In genomic region chr19:2887391-2887914, GRCh38 we compare ENCODE assay signal across 8 cellular contexts. TPM values are rescaled to one million over a fixed set of nuclear protein-coding genes. Genes with fewer than 3 reads are reported as not detected.
A peak's percentile ranks its signal among the peaks of the same experiment; 100 is the strongest.
DNase-seq lines count a peak whose midpoint lies in the region; ATAC-seq and TF ChIP-seq lines count a peak whose summit lies in the region.

No MANE protein-coding gene starts in this region.

- H3K36me3 Mint-ChIP-seq in T-helper 17 cell (ENCODE audit: low read depth), result no peaks in the 10 kb centered on the region

- no peak overlapping the region for H3K4me3 Mint-ChIP-seq in T-helper 17 cell

- ATAC-seq in T-helper 17 cell (peak; percentile 65), omental fat pad (ENCODE audit: low FRiP score) (peak; percentile 78), HG02678 (IDR thresholded peaks at IDR 0.05; ENCODE audit: unreplicated experiment) (no peak), HG03432 (IDR thresholded peaks at IDR 0.05; ENCODE audit: unreplicated experiment) (no peak)

- H3K4me3 ChIP-seq in AG09309 (ENCODE audit: control insufficient read depth, low read depth, low read length), result no peak overlapping the region
- H3K4me3 ChIP-seq in GM12864 (ENCODE audit: low read depth, low read length), result no peak overlapping the region

- H3K9me3 ChIP-seq in T-helper 17 cell (ENCODE audit: control insufficient read depth, low read length, poor library complexity, severe bottlenecking), result no peaks in the 10 kb centered on the region

- H3K4me1 Mint-ChIP-seq in T-helper 17 cell, result peaks cover 10% of the 10 kb centered on the region

- no peaks in the 10 kb centered on the region for H3K27me3 Mint-ChIP-seq in T-helper 17 cell

- DNase-seq in AG09309 (ENCODE audit: low read depth) (peak; percentile 37), GM12864 (ENCODE audit: low read depth) (no peak), NCI-H146 (lab: John Stamatoyannopoulos, UW) (peak; percentile 84), T-helper 17 cell (no peak), fibroblast of the conjunctiva (ENCODE audit: low read depth) (peak; percentile 47), omental fat pad (ENCODE audit: low spot score) (no peak)

- no peak overlapping the region for H3K27ac Mint-ChIP-seq in T-helper 17 cell

- TF ChIP-seq CTCF in AG09309 (IDR thresholded peaks at IDR 0.05; ENCODE audit: control insufficient read depth, insufficient read depth, low read depth, low read length, missing control alignments) (peak; percentile 57), GM12864 (IDR thresholded peaks at IDR 0.05; ENCODE audit: low read depth, low read length, missing control alignments) (peak; percentile 56), omental fat pad (IDR thresholded peaks at IDR 0.05) (peak in 1 of 3 donors; percentile 15)

RNA-seq across cellular contexts. Expression of gene ZNF57, which starts 13.3 kb away (rescaled TPM):
- total RNA-seq in T-helper 17 cell (1 to 10 TPM; 2.0 to 2.6 TPM), omental fat pad (1 to 10 TPM; 2.0 to 6.3 (median 4.7) TPM)

RNA-seq across cellular contexts. Expression of gene ZNF556, which starts 20.3 kb away (rescaled TPM):
- total RNA-seq in T-helper 17 cell, result not detected
- 1 to 10 TPM in 1 of 4 donors, under 1 TPM in 2, not detected in 1; 0.09 to 1.1 (median 0.31) TPM for total RNA-seq in omental fat pad

RNA-seq across cellular contexts. Expression of gene ZNF555, which starts 46.2 kb away (rescaled TPM):
- total RNA-seq in T-helper 17 cell (1 to 10 TPM; 3.0 to 3.4 TPM), omental fat pad (1 to 10 TPM; 3.9 to 7.3 (median 4.8) TPM)

RNA-seq across cellular contexts. Expression of gene ZNF77, which starts 57.3 kb away (rescaled TPM):
- total RNA-seq in T-helper 17 cell (1 to 10 TPM; 2.7 to 3.0 TPM), omental fat pad (1 to 10 TPM; 3.2 to 8.7 (median 3.8) TPM)

Comparison
In these comparisons a context has a peak if more than half of its experiments do, and no peak if none do; other contexts are left out.
1. DNase-seq: peak in AG09309 (single experiment), NCI-H146 (single experiment) and fibroblast of the conjunctiva (single experiment); none in GM12864 (single experiment), T-helper 17 cell (0 of 3) and omental fat pad (single experiment).
2. ATAC-seq: peak in T-helper 17 cell (single experiment) and omental fat pad (single experiment); none in HG02678 (single experiment) and HG03432 (single experiment).